In genomic region chr21:17436626-17437111, GRCh38 we compare ENCODE assay signal across 14 cellular contexts.
DNase-seq lines count a peak whose midpoint lies in the region; ATAC-seq and FAIRE-seq lines count a peak whose summit lies in the region.
"Had no signal": no experiment of that assay in that cellular context is flagged by ENCODE, and none has a peak within 500 bp of the region (broad histone marks: within the 10 kb centered on the region; RNA-seq: fewer than 3 reads in every experiment).

No MANE protein-coding gene starts in this region.

- no peak for ATAC-seq in HG02973 (IDR thresholded peaks at IDR 0.05; ENCODE audit: unreplicated experiment)
- ATAC-seq: activated T-helper 17 cell treated with anti-CD3 and anti-CD28 coated beads, Interleukin-2, amount 50 U/mL, for 72 hours had no signal

- FAIRE-seq in small intestine (lab: Jason Lieb, UNC), result no peak

- 27 to 55% (median 46%) methylated on average over 4 of the region's 4 CpGs for WGBS in small intestine, 3 donors

- no peaks in the 10 kb centered on the region for H3K4me1 ChIP-seq in small intestine (ENCODE audit: control insufficient read depth in 2 of 2, insufficient read depth in 1 of 2, low read depth in 1 of 2, low read length in 1 of 2)

- H3K4me3 ChIP-seq in small intestine (ENCODE audit: low read depth in 1 of 2, low read length in 2 of 2), result no peak overlapping the region
- H3K4me3 ChIP-seq: BLaER1 treated with 17β-estradiol and CSF1 and Interleukin-3, amounts not matched to agents 10 nM and 100 nM had no signal

- no peaks in the 10 kb centered on the region for H3K36me3 ChIP-seq in small intestine (ENCODE audit: control insufficient read depth in 2 of 2, insufficient read depth in 2 of 2, low read length in 2 of 2)
- H3K36me3 ChIP-seq: BLaER1 treated with 17β-estradiol and CSF1 and Interleukin-3, amounts not matched to agents 10 nM and 100 nM; brain microvascular endothelial cell had no signal

- no peaks in the 10 kb centered on the region for H3K27me3 ChIP-seq in layer of hippocampus (ENCODE audit: control insufficient read depth, insufficient read depth, low read length)
- no peaks in the 10 kb centered on the region for H3K27me3 ChIP-seq in small intestine (ENCODE audit: control insufficient read depth in 2 of 2, insufficient read depth in 2 of 2, low read length in 2 of 2)
- H3K27me3 ChIP-seq: BLaER1 treated with 17β-estradiol and CSF1 and Interleukin-3, amounts not matched to agents 10 nM and 100 nM; brain microvascular endothelial cell had no signal

- H3K27ac ChIP-seq in angular gyrus (ENCODE audit: low read depth, low read length), result peak overlapping the region; percentile 32
- peak overlapping the region; percentile 40 for H3K27ac ChIP-seq in layer of hippocampus (ENCODE audit: low read depth, low read length)
- H3K27ac ChIP-seq in small intestine (ENCODE audit: low read depth in 1 of 2, low read length in 1 of 2), result no peak overlapping the region
- H3K27ac ChIP-seq: BLaER1 treated with 17β-estradiol and CSF1 and Interleukin-3, amounts not matched to agents 10 nM and 100 nM; brain microvascular endothelial cell had no signal

- H3K9me3 ChIP-seq in small intestine (ENCODE audit: control insufficient read depth, low read depth), result no peaks in the 10 kb centered on the region
- H3K9me3 ChIP-seq: BLaER1 treated with 17β-estradiol and CSF1 and Interleukin-3, amounts not matched to agents 10 nM and 100 nM had no signal

- peak; percentile 0 for DNase-seq in NCI-H1105 (lab: John Stamatoyannopoulos, UW)
- DNase-seq in small intestine, result peak; percentile 10
- no peak for DNase-seq in AG08396 (ENCODE audit: low spot score)
- no peak for DNase-seq in NCI-H2196 (lab: John Stamatoyannopoulos, UW; ENCODE audit: unreplicated experiment)
- DNase-seq in activated gamma-delta T cell treated with Interleukin-2 at 50 U/mL for 16 hours, result no peak
- DNase-seq: activated CD4-positive, alpha-beta T cell treated with anti-CD3 and anti-CD28 coated beads, Interleukin-2, amount 10 ng/mL, durations not matched to agents 24 days and 14 days; brain microvascular endothelial cell; KBM-7; NCI-H187 had no signal

Comparison
In these comparisons a context has a peak if more than half of its experiments do, and no peak if none do; other contexts are left out.
1. DNase-seq: peak in NCI-H1105 (single experiment) and small intestine (single experiment); none in AG08396 (single experiment), NCI-H2196 (single experiment) and activated gamma-delta T cell treated with Interleukin-2 at 50 U/mL for 16 hours (single experiment).
2. H3K27ac ChIP-seq: peak in angular gyrus (single experiment) and layer of hippocampus (single experiment); none in small intestine (0 of 2).